In genomic region chr6:132751306-132751705, GRCh38 we compare ENCODE assay signal across 12 cellular contexts. TPM values are rescaled to one million over a fixed set of nuclear protein-coding genes. Genes with fewer than 3 reads are reported as not detected.
A peak's percentile ranks its signal among the peaks of the same experiment; 100 is the strongest.
DNase-seq lines count a peak whose midpoint lies in the region; ATAC-seq and TF ChIP-seq lines count a peak whose summit lies in the region.
"Had no signal": no experiment of that assay in that cellular context is flagged by ENCODE, and none has a peak within 500 bp of the region (broad histone marks: within the 10 kb centered on the region; RNA-seq: fewer than 3 reads in every experiment).

No MANE protein-coding gene starts in this region.

- CTCF ChIA-PET in OCI-LY7 (lab: Charles Lee; ENCODE audit: unreplicated experiment): no interaction called here
- CTCF ChIA-PET in PC-3 (lab: Charles Lee): no interaction called here
- CTCF ChIA-PET in HEK293T (lab: Yijun Ruan, JAX): no interaction called here

- no peak overlapping the region for H3K4me2 ChIP-seq in OCI-LY7 (ENCODE audit: low read length)
- no peak overlapping the region for H3K4me2 ChIP-seq in PC-3 (ENCODE audit: low read length)

- TF ChIP-seq EP300 in sigmoid colon (IDR thresholded peaks at IDR 0.05): no peak

- H3K4me3 Mint-ChIP-seq in dendritic cell treated with granulocyte-macrophage colony-stimulating factor and Interleukin-4, amounts not matched to agents 40 ng/mL and 50 ng/mL, for 4 days: no peak overlapping the region

- H3K27me3 ChIP-seq in sigmoid colon (no peaks in the 10 kb centered on the region), PC-3 (ENCODE audit: low read length) (no peaks in the 10 kb centered on the region)
- H3K27me3 ChIP-seq: left lung had no signal

- H3K9me2 ChIP-seq in OCI-LY7 (ENCODE audit: insufficient read depth, low read length) (no peaks in the 10 kb centered on the region), PC-3 (replicated peaks; ENCODE audit: low read length) (no peaks in the 10 kb centered on the region)

- H3F3A ChIP-seq in PC-3 (ENCODE audit: low read length, unreplicated experiment): no peaks in the 10 kb centered on the region

- no peak overlapping the region for H3K27ac ChIP-seq in sigmoid colon
- no peak overlapping the region for H3K27ac ChIP-seq in OCI-LY7 (ENCODE audit: low read depth, low read length, poor library complexity, severe bottlenecking)
- no peak overlapping the region for H3K27ac ChIP-seq in PC-3 (ENCODE audit: low read length)

- peaks cover 7% of the 10 kb centered on the region; the same call in 1 of the 2 replicates for H3K79me2 ChIP-seq in OCI-LY7 (ENCODE audit: insufficient read depth, low read depth, low read length)
- H3K79me2 ChIP-seq in PC-3 (ENCODE audit: low read length): no peaks in the 10 kb centered on the region

- POLR2A ChIA-PET in OCI-LY7 (lab: Charles Lee) (interaction anchor here (0.6 to 1.1 kb wide), 3 partner anchors 27 to 63 kb away, joined by 3 to 4 read pairs (median 3); partner anchors contain the start of genes RPS12 and SLC18B1), PC-3 (lab: Charles Lee; ENCODE audit: unreplicated experiment) (no interaction called here), HEK293T (lab: Yijun Ruan, JAX) (no interaction called here)

- BruUV-seq in OCI-LY7 (replicated peaks; lab: Mats Ljungman, UMichigan) (no TSS peak), PC-3 (replicated peaks; lab: Mats Ljungman, UMichigan) (no TSS peak)

- DNase-seq in sigmoid colon (no peak), OCI-LY7 (ENCODE audit: low spot score) (no peak), PC-3 (no peak), HEK293T (ENCODE audit: extremely low spot score) (no peak)
- DNase-seq: HCEC 1CT, left lung, NCI-H1092 had no signal

- H3K4me1 Mint-ChIP-seq in dendritic cell treated with granulocyte-macrophage colony-stimulating factor and Interleukin-4, amounts not matched to agents 40 ng/mL and 50 ng/mL, for 4 days (ENCODE audit: low read depth): peaks cover 37% of the 10 kb centered on the region

- H3K36me3 ChIP-seq in sigmoid colon (no peaks in the 10 kb centered on the region), OCI-LY7 (ENCODE audit: insufficient read depth, low read length) (peaks cover 80% of the 10 kb centered on the region), PC-3 (ENCODE audit: low read depth, low read length) (no peaks in the 10 kb centered on the region)

- TF ChIP-seq CTCF in sigmoid colon (IDR thresholded peaks at IDR 0.05): no peak
- no peak for TF ChIP-seq CTCF in OCI-LY7 (conservative IDR thresholded peaks at IDR 0.05; ENCODE audit: low read length)
- TF ChIP-seq CTCF in PC-3 (conservative IDR thresholded peaks at IDR 0.05; ENCODE audit: low read depth, low read length): no peak

- WGBS in sigmoid colon, 2 donors: 84 to 88% methylated on average over 4 of the region's 4 CpGs

- H3K9me3 Mint-ChIP-seq in dendritic cell treated with granulocyte-macrophage colony-stimulating factor and Interleukin-4, amounts not matched to agents 40 ng/mL and 50 ng/mL, for 4 days: no peaks in the 10 kb centered on the region

- H3K27me3 Mint-ChIP-seq in dendritic cell treated with granulocyte-macrophage colony-stimulating factor and Interleukin-4, amounts not matched to agents 40 ng/mL and 50 ng/mL, for 4 days: no peaks in the 10 kb centered on the region

- H2AFZ ChIP-seq in OCI-LY7 (ENCODE audit: low read length) (no peak overlapping the region), PC-3 (ENCODE audit: low read length) (no peak overlapping the region)

- no peaks in the 10 kb centered on the region for H3K36me3 Mint-ChIP-seq in dendritic cell treated with granulocyte-macrophage colony-stimulating factor and Interleukin-4, amounts not matched to agents 40 ng/mL and 50 ng/mL, for 4 days (ENCODE audit: low read depth)

- H3K27ac Mint-ChIP-seq in dendritic cell treated with granulocyte-macrophage colony-stimulating factor and Interleukin-4, amounts not matched to agents 40 ng/mL and 50 ng/mL, for 4 days: peak overlapping the region; percentile 38

- ATAC-seq in GM18868 (IDR thresholded peaks at IDR 0.05; ENCODE audit: unreplicated experiment): peak; percentile 56
- ATAC-seq in GM21786 (IDR thresholded peaks at IDR 0.05; ENCODE audit: unreplicated experiment): peak; percentile 46
- ATAC-seq in HG03432 (IDR thresholded peaks at IDR 0.05; ENCODE audit: unreplicated experiment): peak; percentile 66
- ATAC-seq in PC-3: no peak
- ATAC-seq: left lung had no signal

- H3K4me1 ChIP-seq in sigmoid colon (no peaks in the 10 kb centered on the region), OCI-LY7 (ENCODE audit: insufficient read depth, low read length, poor library complexity, severe bottlenecking) (peaks cover 18% of the 10 kb centered on the region), PC-3 (ENCODE audit: insufficient read depth, low read length) (peaks cover 5% of the 10 kb centered on the region; the same call in 1 of the 2 replicates)

- intact Hi-C loops in dendritic cell treated with granulocyte-macrophage colony-stimulating factor and Interleukin-4, amounts not matched to agents 40 ng/mL and 50 ng/mL, for 4 days (cut with micrococcal nuclease): no loop called here
- intact Hi-C loops in sigmoid colon (cut with DNase I) (no loop called here), OCI-LY7 (cut with micrococcal nuclease; ENCODE audit: unreplicated experiment) (loop anchor here (10.0 kb wide), 1 partner anchor 477 kb away; no protein-coding TSS in a partner anchor), PC-3 (cut with micrococcal nuclease) (no loop called here)

- H4K20me1 ChIP-seq in OCI-LY7 (ENCODE audit: insufficient read depth, low read length): no peaks in the 10 kb centered on the region
- no peaks in the 10 kb centered on the region for H4K20me1 ChIP-seq in PC-3 (ENCODE audit: low read length)

- TF ChIP-seq POLR2A in sigmoid colon (IDR thresholded peaks at IDR 0.05): no peak

- H3K4me3 ChIP-seq in sigmoid colon (no peak overlapping the region), OCI-LY7 (ENCODE audit: low read depth, low read length, poor library complexity, severe bottlenecking) (no peak overlapping the region), PC-3 (ENCODE audit: low read length) (no peak overlapping the region)
- H3K4me3 ChIP-seq: left lung had no signal

- H3K9me3 ChIP-seq in sigmoid colon (no peaks in the 10 kb centered on the region), OCI-LY7 (ENCODE audit: low read length) (no peaks in the 10 kb centered on the region), PC-3 (ENCODE audit: low read length) (no peaks in the 10 kb centered on the region)
- H3K9me3 ChIP-seq: left lung had no signal

- H3K9ac ChIP-seq in PC-3 (ENCODE audit: low read length): no peak overlapping the region

TF ChIP-seq in HEK293T, 16 proteins besides CTCF, POLR2A, EP300 and RAD21:
- no peak for TF ChIP-seq NFRKB (IDR thresholded peaks at IDR 0.05)
- no peak for TF ChIP-seq LEF1 (IDR thresholded peaks at IDR 0.05; ENCODE audit: borderline replicate concordance)
- TF ChIP-seq FOXK2 (IDR thresholded peaks at IDR 0.05): no peak
- no peak for TF ChIP-seq L3MBTL2 (conservative IDR thresholded peaks at IDR 0.05)
- TF ChIP-seq FOXM1 (IDR thresholded peaks at IDR 0.05; ENCODE audit: borderline replicate concordance): no peak
- TF ChIP-seq SUZ12 (IDR thresholded peaks at IDR 0.05): no peak
- TF ChIP-seq HDGF (IDR thresholded peaks at IDR 0.05; ENCODE audit: borderline replicate concordance): no peak
- TF ChIP-seq ZNF384 (IDR thresholded peaks at IDR 0.05): no peak

RNA-seq across cellular contexts. Expression of gene VNN2, which starts 6.4 kb away (rescaled TPM):
- total RNA-seq in sigmoid colon (1 to 10 TPM in 3 of 4 donors, under 1 TPM in 1; 0.81 to 5.4 (median 3.1) TPM), OCI-LY7 (2022) (28.9 and 31.4 TPM in 2 replicates), PC-3 (2014; rRNA removed) (not detected in 2 replicates)
- 1 to 10 TPM; 3.6 to 5.5 (median 3.9) TPM for polyA plus RNA-seq in sigmoid colon
- total RNA-seq in OCI-LY7 (2014; rRNA removed; shearing (Covaris generic)): 22.7 and 25.5 TPM in 2 replicates

RNA-seq across cellular contexts. Expression of gene VNN1, which starts 37.5 kb away (rescaled TPM):
- total RNA-seq in sigmoid colon (1 to 10 TPM in 2 of 4 donors, under 1 TPM in 1, not detected in 1; 0.83 to 3.2 (median 2.6) TPM), OCI-LY7 (2022) (not detected in 2 replicates), PC-3 (2014; rRNA removed) (0.04 and 0.12 TPM in 2 replicates)
- 1 to 10 TPM; 1.6 to 3.0 (median 2.4) TPM for polyA plus RNA-seq in sigmoid colon
- not detected in 2 replicates for total RNA-seq in OCI-LY7 (2014; rRNA removed; shearing (Covaris generic))
- total RNA-seq: SK-MEL-5 had no signal

RNA-seq across cellular contexts. Expression of gene SLC18B1, which starts 47.1 kb away (rescaled TPM):
- total RNA-seq in sigmoid colon (1 to 10 TPM; 5.6 to 9.1 (median 7.9) TPM), OCI-LY7 (2022) (5.8 and 7.5 TPM in 2 replicates), PC-3 (2014; rRNA removed) (8.4 and 9.1 TPM in 2 replicates)
- 1 to 10 TPM; 3.0 to 8.7 (median 4.4) TPM for polyA plus RNA-seq in sigmoid colon
- 5.0 and 6.0 TPM in 2 replicates for total RNA-seq in OCI-LY7 (2014; rRNA removed; shearing (Covaris generic))
